ENCODE assay signal across 20 cellular contexts in the genomic region with DNA sequence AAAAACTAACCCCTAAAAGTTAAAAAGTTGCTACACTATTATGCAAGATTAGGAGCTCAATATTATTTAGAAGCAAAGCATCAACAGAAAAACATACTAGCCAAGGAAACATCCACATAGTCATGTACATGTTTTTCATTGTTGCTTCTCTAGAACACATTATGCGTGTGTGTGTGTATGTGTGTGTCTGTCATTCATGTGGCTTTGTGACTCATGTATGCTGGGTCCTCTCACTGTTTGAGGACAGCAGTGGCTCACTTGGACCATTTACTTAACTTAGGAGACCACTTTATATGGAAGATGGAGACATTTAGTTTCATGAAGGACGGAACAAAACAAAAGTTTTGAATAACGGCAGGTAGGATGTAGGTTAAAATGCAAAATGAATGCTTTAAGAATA.
"Had no signal": no experiment of that assay in that cellular context is flagged by ENCODE, and none has a peak within 500 bp of the region (broad histone marks: within the 10 kb centered on the region; RNA-seq: fewer than 3 reads in every experiment).

No MANE protein-coding gene starts in this region.

- H3K4me1 ChIP-seq: parathyroid adenoma had no signal

- H3K4me3 Mint-ChIP-seq: activated CD4-positive, alpha-beta memory T cell treated with anti-CD3 and anti-CD28 coated beads, Interleukin-2, amount 10 ng/mL, durations not matched to agents 7 days and 5 days; activated naive CD8-positive, alpha-beta T cell; activated T-cell treated with anti-CD3 and anti-CD28 coated beads, Interleukin-2, amount 50 U/mL, for 4 hours; naive thymus-derived CD4-positive, alpha-beta T cell had no signal

- DNase-seq: activated CD4-positive, alpha-beta memory T cell treated with anti-CD3 and anti-CD28 coated beads, Interleukin-2, amount 10 ng/mL, durations not matched to agents 7 days and 5 days; activated CD4-positive, alpha-beta T cell treated with anti-CD3 and anti-CD28 coated beads for 1 hour; activated gamma-delta T cell; activated T-cell treated with anti-CD3 and anti-CD28 coated beads, Interleukin-2, amount 50 U/mL, for 4 hours; aorta; islet precursor cell; naive thymus-derived CD4-positive, alpha-beta T cell; retina; small intestine; stimulated activated CD4-positive, alpha-beta T cell treated with anti-CD3 and anti-CD28 coated beads, Interleukin-4, amount 100 ng/mL, for 4 hours; stimulated activated CD8-positive, alpha-beta memory T cell treated with anti-CD3 and anti-CD28 coated beads, Interleukin-4, amount 100 ng/mL, for 48 hours; stimulated activated naive CD4-positive, alpha-beta T cell treated with Interleukin-2 at 50 U/mL for 16 hours; T-helper 1 cell; T1000; transverse colon had no signal

- H3K4me1 Mint-ChIP-seq: activated CD4-positive, alpha-beta memory T cell treated with anti-CD3 and anti-CD28 coated beads, Interleukin-2, amount 10 ng/mL, durations not matched to agents 7 days and 5 days; naive thymus-derived CD4-positive, alpha-beta T cell had no signal

- H3K36me3 Mint-ChIP-seq: activated naive CD8-positive, alpha-beta T cell; naive thymus-derived CD4-positive, alpha-beta T cell had no signal

- H3K9me3 Mint-ChIP-seq: activated CD4-positive, alpha-beta memory T cell treated with anti-CD3 and anti-CD28 coated beads, Interleukin-2, amount 10 ng/mL, durations not matched to agents 7 days and 5 days; activated T-cell treated with anti-CD3 and anti-CD28 coated beads, Interleukin-2, amount 50 U/mL, for 4 hours had no signal

- H2AFZ ChIP-seq: hepatocyte, parathyroid adenoma had no signal

- H3K36me3 ChIP-seq: transverse colon had no signal

- H3K27me3 ChIP-seq: hepatocyte, transverse colon had no signal

- H3K9me3 ChIP-seq: transverse colon had no signal

- H3K27me3 Mint-ChIP-seq: activated naive CD8-positive, alpha-beta T cell had no signal

- H3K27ac Mint-ChIP-seq: activated CD4-positive, alpha-beta memory T cell treated with anti-CD3 and anti-CD28 coated beads, Interleukin-2, amount 10 ng/mL, durations not matched to agents 7 days and 5 days; activated naive CD8-positive, alpha-beta T cell; naive thymus-derived CD4-positive, alpha-beta T cell had no signal

- H3K27ac ChIP-seq: hepatocyte, parathyroid adenoma, transverse colon had no signal

- H3K79me2 ChIP-seq: hepatocyte, parathyroid adenoma had no signal

- FAIRE-seq: bronchial epithelial cell, small intestine had no signal

- H3K9ac ChIP-seq: parathyroid adenoma had no signal

- ATAC-seq: activated T-cell treated with anti-CD3 and anti-CD28 coated beads, Interleukin-2, amount 50 U/mL, for 4 hours; naive thymus-derived CD4-positive, alpha-beta T cell; SK-N-SH treated with all-trans-retinoic acid at 6 μM for 48 hours had no signal

- H3K4me2 ChIP-seq: hepatocyte had no signal

- H3K4me3 ChIP-seq: hepatocyte, transverse colon had no signal
